ENCODE assay signal across 8 cellular contexts in genomic region chr16:74667215-74667765, GRCh38. TPM values are rescaled to one million over a fixed set of nuclear protein-coding genes. Genes with fewer than 3 reads are reported as not detected.
A peak's percentile ranks its signal among the peaks of the same experiment; 100 is the strongest.
DNase-seq lines count a peak whose midpoint lies in the region; ATAC-seq and TF ChIP-seq lines count a peak whose summit lies in the region.

No MANE protein-coding gene starts in this region.

- H3K27me3 Mint-ChIP-seq in brain = peaks cover 13% of the 10 kb centered on the region

- ATAC-seq in HG03469 (IDR thresholded peaks at IDR 0.05; ENCODE audit: unreplicated experiment) = no peak
- no peak for ATAC-seq in GM18861 (IDR thresholded peaks at IDR 0.05; ENCODE audit: unreplicated experiment)

- peaks cover 32% of the 10 kb centered on the region for H3K36me3 Mint-ChIP-seq in brain

- H3K27ac Mint-ChIP-seq in brain = peak overlapping the region; percentile 57 to 96 (median 90)

- peaks cover 30% of the 10 kb centered on the region for H3K4me1 Mint-ChIP-seq in brain

- no peak for TF ChIP-seq CTCF in brain (conservative IDR thresholded peaks at IDR 0.05)

- H3K9me3 Mint-ChIP-seq in brain = peaks cover 0 to 12% (median 6%) of the 10 kb centered on the region in 5 experiments

- peak; percentile 16 for DNase-seq in activated T-cell treated with anti-CD3 and anti-CD28 coated beads for 1 hour (ENCODE audit: low read depth)
- DNase-seq in activated T-cell treated with anti-CD3 and anti-CD28 coated beads for 4 hours = no peak
- peak; percentile 33 for DNase-seq in RPMI8226
- peak; percentile 27 for DNase-seq in iris pigment epithelial cell (ENCODE audit: low read depth)
- peak; percentile 5 to 31 for DNase-seq in stimulated activated CD4-positive, alpha-beta T cell treated with anti-CD3 and anti-CD28 coated beads, Interleukin-12 subunit alpha, Interleukin-12 subunit beta, amount 100 ng/mL, for 24 hours (ENCODE audit: low read depth in 2 of 2)

- peak overlapping the region; percentile 85 to 97 (median 92) for H3K4me3 Mint-ChIP-seq in brain

RNA-seq across cellular contexts. Expression of gene RFWD3, which starts 0.6 kb away (rescaled TPM):
- polyA plus RNA-seq in brain (ENCODE audit: insufficient read depth, low read depth, low replicate concordance) = 31.7 TPM

RNA-seq across cellular contexts. Expression of gene MLKL, which starts 33.4 kb away (rescaled TPM):
- polyA plus RNA-seq in brain (ENCODE audit: insufficient read depth, low read depth, low replicate concordance) = 0.85 TPM
